Comparison of ENCODE assay signal across 24 cellular contexts in the genomic region with DNA sequence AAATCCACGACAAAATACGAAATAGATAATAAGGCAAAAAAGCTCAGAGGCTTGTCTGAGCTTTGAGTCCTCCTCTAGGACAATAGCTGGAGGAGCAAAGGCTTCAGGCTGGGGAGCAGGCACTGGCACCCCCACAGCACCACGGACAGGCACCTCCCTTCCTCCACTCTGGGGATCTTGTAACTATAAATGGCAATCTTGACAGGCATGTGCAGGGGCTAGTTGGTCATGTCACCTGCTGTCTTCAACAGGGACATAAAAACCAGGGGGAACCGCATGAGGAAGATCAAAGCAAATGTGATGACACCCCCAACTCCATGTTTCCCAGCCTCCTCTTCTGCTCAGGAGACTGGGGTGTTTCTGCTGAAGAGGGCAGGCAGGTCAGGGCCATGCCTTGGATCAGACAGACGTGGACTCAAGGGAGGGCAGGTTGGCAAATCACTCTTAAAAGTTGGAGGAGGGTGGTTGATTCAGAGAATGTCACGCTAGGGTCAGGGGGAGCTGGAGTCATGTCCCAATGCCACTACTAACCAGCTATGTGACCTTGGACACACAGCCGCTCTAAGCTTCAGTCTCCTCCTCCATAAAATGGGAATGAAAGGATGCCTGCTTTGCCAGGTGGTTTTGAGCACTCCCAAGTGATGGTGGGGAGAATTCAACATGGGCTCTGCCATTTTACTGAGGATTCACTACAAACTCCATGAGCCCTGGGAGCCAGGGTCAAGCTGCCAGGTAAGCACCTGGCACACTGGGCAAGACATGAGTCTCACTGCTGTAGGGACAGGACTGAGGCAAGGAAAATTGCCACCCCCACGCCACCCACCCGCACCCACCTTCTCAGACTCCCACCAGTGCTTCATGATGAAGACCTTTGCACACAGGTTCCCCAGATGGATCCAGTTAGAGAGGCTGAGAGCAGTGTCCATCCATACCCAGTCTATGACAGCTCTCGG. TPM values are rescaled to one million over a fixed set of nuclear protein-coding genes. Genes with fewer than 3 reads are reported as not detected.
DNase-seq lines count a peak whose midpoint lies in the region; ATAC-seq, FAIRE-seq and TF ChIP-seq lines count a peak whose summit lies in the region.
"Had no signal": no experiment of that assay in that cellular context is flagged by ENCODE, and none has a peak within 500 bp of the region (broad histone marks: within the 10 kb centered on the region; RNA-seq: fewer than 3 reads in every experiment).

No MANE protein-coding gene starts in this region.

- H3K27ac ChIP-seq in endodermal cell (ENCODE audit: low read depth, low read length): no peak overlapping the region
- H3K27ac ChIP-seq in spleen: no peak overlapping the region
- no peak overlapping the region for H3K27ac ChIP-seq in substantia nigra (ENCODE audit: low read depth, low read length, poor library complexity, severe bottlenecking)
- H3K27ac ChIP-seq: Peyer's patch, SJCRH30 had no signal

- intact Hi-C loops in spleen (cut with DNase I; ENCODE audit: low total_unique reads) (no loop called here), Calu3 (cut with micrococcal nuclease; ENCODE audit: unreplicated experiment) (no loop called here)

- H3K27ac Mint-ChIP-seq in activated CD8-positive, alpha-beta memory T cell treated with anti-CD3 and anti-CD28 coated beads, Interleukin-2, amount 10 ng/mL, durations not matched to agents 7 days and 5 days: no peak overlapping the region
- H3K27ac Mint-ChIP-seq in endodermal cell (no peak overlapping the region), Calu3 (ENCODE audit: unreplicated experiment) (no peak overlapping the region)
- H3K27ac Mint-ChIP-seq: CD4-positive, CD25-positive, alpha-beta regulatory T cell; GM23338; IgD-negative memory B cell had no signal

- CTCF ChIA-PET in activated CD8-positive, alpha-beta memory T cell treated with anti-CD3 and anti-CD28 coated beads, Interleukin-2, amount 10 ng/mL, durations not matched to agents 7 days and 5 days (lab: Charles Lee): no interaction called here
- CTCF ChIA-PET in Calu3 (lab: Charles Lee): no interaction called here

- H3K9ac ChIP-seq in endodermal cell (ENCODE audit: extremely low read depth, low read length, poor library complexity, severe bottlenecking): no peak overlapping the region

- H3K36me3 Mint-ChIP-seq in activated CD8-positive, alpha-beta memory T cell treated with anti-CD3 and anti-CD28 coated beads, Interleukin-2, amount 10 ng/mL, durations not matched to agents 7 days and 5 days: no peaks in the 10 kb centered on the region
- H3K36me3 Mint-ChIP-seq in endodermal cell (ENCODE audit: low read depth): no peaks in the 10 kb centered on the region
- no peaks in the 10 kb centered on the region for H3K36me3 Mint-ChIP-seq in Calu3 (ENCODE audit: insufficient read depth, unreplicated experiment)
- H3K36me3 Mint-ChIP-seq: CD4-positive, CD25-positive, alpha-beta regulatory T cell; IgD-negative memory B cell had no signal

- TF ChIP-seq CTCF in endodermal cell (conservative IDR thresholded peaks at IDR 0.05): no peak
- TF ChIP-seq CTCF in spleen (IDR thresholded peaks at IDR 0.05 in 8 of 11, conservative IDR thresholded peaks at IDR 0.05 in 3 of 11): no peak
- no peak for TF ChIP-seq CTCF in Calu3 (IDR thresholded peaks at IDR 0.05; ENCODE audit: unreplicated experiment)

- H3K27me3 Mint-ChIP-seq in activated CD8-positive, alpha-beta memory T cell treated with anti-CD3 and anti-CD28 coated beads, Interleukin-2, amount 10 ng/mL, durations not matched to agents 7 days and 5 days: peaks cover 46% of the 10 kb centered on the region
- H3K27me3 Mint-ChIP-seq in endodermal cell (ENCODE audit: insufficient read depth): peaks cover 3% of the 10 kb centered on the region
- H3K27me3 Mint-ChIP-seq in Calu3 (ENCODE audit: unreplicated experiment): peaks cover 86% of the 10 kb centered on the region

- H3K36me3 ChIP-seq in endodermal cell (ENCODE audit: control insufficient read depth, insufficient read depth, low read length) (no peaks in the 10 kb centered on the region), spleen (no peaks in the 10 kb centered on the region)
- H3K36me3 ChIP-seq: Peyer's patch, SJCRH30 had no signal

- WGBS in endodermal cell (ENCODE audit: insufficient coverage in 1 of 2, insufficient read length in 1 of 2), 2 experiments: 88 to 91% methylated on average over 6 to 10 of the region's 10 CpGs
- 76 to 88% (median 84%) methylated on average over 10 of the region's 10 CpGs for WGBS in spleen, 5 donors

- H3K9me3 ChIP-seq in endodermal cell (ENCODE audit: control insufficient read depth, low read length) (no peaks in the 10 kb centered on the region), spleen (peaks cover 0 to 5% (median 0%) of the 10 kb centered on the region in 8 donors)
- H3K9me3 ChIP-seq: Peyer's patch, SJCRH30 had no signal

- FAIRE-seq in HTR-8/SVneo (lab: Jason Lieb, UNC): peak; percentile 94
- FAIRE-seq: GM12878 had no signal

- ATAC-seq in activated CD8-positive, alpha-beta memory T cell treated with anti-CD3 and anti-CD28 coated beads, Interleukin-2, amount 10 ng/mL, durations not matched to agents 7 days and 5 days: no peak
- no peak for ATAC-seq in GM18519 (IDR thresholded peaks at IDR 0.05; ENCODE audit: low FRiP score, unreplicated experiment)
- ATAC-seq: GM12878, GM23338 had no signal

- H3K4me1 ChIP-seq in endodermal cell (ENCODE audit: control insufficient read depth, insufficient read depth, low read length) (no peaks in the 10 kb centered on the region), spleen (no peaks in the 10 kb centered on the region)
- H3K4me1 ChIP-seq: Peyer's patch, SJCRH30 had no signal

- no peak overlapping the region for H3K4me3 Mint-ChIP-seq in activated CD8-positive, alpha-beta memory T cell treated with anti-CD3 and anti-CD28 coated beads, Interleukin-2, amount 10 ng/mL, durations not matched to agents 7 days and 5 days
- H3K4me3 Mint-ChIP-seq in endodermal cell (no peak overlapping the region), Calu3 (ENCODE audit: low read depth, unreplicated experiment) (no peak overlapping the region)
- H3K4me3 Mint-ChIP-seq: CD4-positive, CD25-positive, alpha-beta regulatory T cell; GM23338; IgD-negative memory B cell had no signal

- no peaks in the 10 kb centered on the region for H3K4me1 Mint-ChIP-seq in activated CD8-positive, alpha-beta memory T cell treated with anti-CD3 and anti-CD28 coated beads, Interleukin-2, amount 10 ng/mL, durations not matched to agents 7 days and 5 days
- H3K4me1 Mint-ChIP-seq in endodermal cell (no peaks in the 10 kb centered on the region), Calu3 (ENCODE audit: low read depth, unreplicated experiment) (no peaks in the 10 kb centered on the region)
- H3K4me1 Mint-ChIP-seq: CD4-positive, CD25-positive, alpha-beta regulatory T cell; IgD-negative memory B cell had no signal

- H3K4me3 ChIP-seq in endodermal cell (ENCODE audit: low read length) (no peak overlapping the region), spleen (no peak overlapping the region)
- H3K4me3 ChIP-seq: GM12878, GM23338, Peyer's patch, SJCRH30 had no signal

- H3K9me3 Mint-ChIP-seq in activated CD8-positive, alpha-beta memory T cell treated with anti-CD3 and anti-CD28 coated beads, Interleukin-2, amount 10 ng/mL, durations not matched to agents 7 days and 5 days (ENCODE audit: low read depth): no peaks in the 10 kb centered on the region
- H3K9me3 Mint-ChIP-seq in endodermal cell (peaks cover 7% of the 10 kb centered on the region), Calu3 (ENCODE audit: low read depth, unreplicated experiment) (no peaks in the 10 kb centered on the region)

- no TSS peak for BruUV-seq in Calu3 (replicated peaks; lab: Mats Ljungman, UMichigan)

- H3K27me3 ChIP-seq in endodermal cell (ENCODE audit: control insufficient read depth, insufficient read depth, low read length, poor library complexity, severe bottlenecking) (no peaks in the 10 kb centered on the region), spleen (replicated peaks in 1 of 7) (peaks cover 0 to 34% (median 0%) of the 10 kb centered on the region in 7 donors)
- H3K27me3 ChIP-seq: Peyer's patch, SJCRH30 had no signal

- DNase-seq in activated CD8-positive, alpha-beta memory T cell treated with anti-CD3 and anti-CD28 coated beads, Interleukin-2, amount 10 ng/mL, durations not matched to agents 7 days and 5 days: peak; percentile 22
- no peak for DNase-seq in activated CD8-positive, alpha-beta memory T cell treated with anti-CD3 and anti-CD28 coated beads, Interleukin-2, amount 50 U/mL, for 48 hours
- no peak for DNase-seq in HTR-8/SVneo (ENCODE audit: insufficient read length, low spot score)
- DNase-seq in endodermal cell: peak; percentile 35
- DNase-seq in spleen: peak; percentile 41
- no peak for DNase-seq in Calu3
- no peak for DNase-seq in substantia nigra (lab: John Stamatoyannopoulos, UW)
- DNase-seq: CD4-positive, CD25-positive, alpha-beta regulatory T cell; COR-L47; DND-41; HCEC 1CT; MV-4-11; NCI-H1105 treated with DMSO at 0.1 percent for 48 hours; NCI-H2029 treated with DMSO at 0.1 percent for 48 hours; NCI-H226; NCI-H524; NCI-H774; NK-92 treated with Interleukin-12 subunit alpha and Interleukin-12 subunit beta, amount 100 ng/mL, for 24 hours; Peyer's patch; SJCRH30 had no signal

- TF ChIP-seq POLR2A in spleen (IDR thresholded peaks at IDR 0.05): no peak

RNA-seq across cellular contexts. Expression of gene NPEPL1, which starts 48.0 kb away (rescaled TPM):
- total RNA-seq in activated CD8-positive, alpha-beta memory T cell treated with anti-CD3 and anti-CD28 coated beads, Interleukin-2, amount 10 ng/mL, durations not matched to agents 7 days and 5 days: 10 to 100 TPM; 19.3 to 30.4 TPM
- total RNA-seq in endodermal cell (10 to 100 TPM; 52.9 to 72.8 TPM), spleen (10 to 100 TPM; 31.7 to 61.7 (median 56.4) TPM), Calu3 (2022) (18.1 and 21.4 TPM in 2 replicates)
- 24.1 TPM for polyA plus RNA-seq in endodermal cell (2013, experiment 1 of 2)
- polyA plus RNA-seq in endodermal cell (2013, experiment 2 of 2): 22.4 TPM
- polyA plus RNA-seq in spleen: 10 to 100 TPM; 19.3 to 56.7 (median 50.6) TPM

Comparison
In these comparisons a context has a peak if more than half of its experiments do, and no peak if none do; other contexts are left out.
1. DNase-seq: peak in activated CD8-positive, alpha-beta memory T cell treated with anti-CD3 and anti-CD28 coated beads, Interleukin-2, amount 10 ng/mL, durations not matched to agents 7 days and 5 days (single experiment), endodermal cell (single experiment) and spleen (single experiment); none in activated CD8-positive, alpha-beta memory T cell treated with anti-CD3 and anti-CD28 coated beads, Interleukin-2, amount 50 U/mL, for 48 hours (single experiment), HTR-8/SVneo (single experiment), Calu3 (single experiment) and substantia nigra (0 of 49).